33 cellular contexts compared by ENCODE assay signal in the genomic region with DNA sequence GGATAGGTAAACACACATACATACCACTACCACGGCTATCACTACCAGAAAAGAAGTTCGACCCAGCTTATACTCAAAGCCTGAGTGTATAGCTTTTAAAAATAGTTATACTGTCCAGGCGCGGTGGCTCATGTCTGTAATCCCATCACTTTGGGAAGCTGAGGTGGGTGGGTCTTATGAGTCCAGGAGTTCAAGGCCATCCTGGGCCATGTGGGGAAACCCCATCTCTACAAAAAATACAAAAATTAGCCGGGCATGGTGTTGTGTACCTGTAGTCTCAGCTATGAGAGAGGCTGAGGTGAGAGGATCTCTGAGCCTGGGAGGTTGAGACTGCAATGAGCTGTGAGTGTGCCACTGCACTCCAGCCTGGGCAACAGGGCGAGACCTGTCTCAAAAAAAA. TPM values are rescaled to one million over a fixed set of nuclear protein-coding genes. Genes with fewer than 3 reads are reported as not detected.
"Had no signal": no experiment of that assay in that cellular context is flagged by ENCODE, and none has a peak within 500 bp of the region (broad histone marks: within the 10 kb centered on the region; RNA-seq: fewer than 3 reads in every experiment).

No MANE protein-coding gene starts in this region.

- H3K9me3 ChIP-seq: stomach, suprapubic skin, testis, thoracic aorta, thyroid gland, tibial artery, tibial nerve, transverse colon, upper lobe of left lung, upper lobe of right lung, uterus, vagina had no signal

- H3K9me3 Mint-ChIP-seq: stimulated activated effector memory CD8-positive, alpha-beta T cell treated with anti-CD3 and anti-CD28 coated beads, Interleukin-12 subunit alpha, Interleukin-12 subunit beta, amount 100 ng/mL, for 72 hours; stimulated activated memory B cell treated with anti-CD40 and anti-IgM and Interleukin-4, amounts not matched to agents 10 μg/mL and 1 μg/mL and 100 μg/mL, for 72 hours; stimulated activated naive B cell treated with anti-CD40 and anti-IgM and Interleukin-4, amounts not matched to agents 10 μg/mL and 1 μg/mL and 100 μg/mL, for 72 hours; stimulated activated naive CD8-positive, alpha-beta T cell treated with anti-CD3 and anti-CD28 coated beads, Interleukin-15, amount 100 ng/mL, for 72 hours; stimulated activated naive CD8-positive, alpha-beta T cell treated with anti-CD3 and anti-CD28 coated beads, Interleukin-15, Interleukin-2, amounts not matched to agents 100 ng/mL and 50 ng/mL, for 24 hours; type B pancreatic cell had no signal

- DNase-seq: stimulated activated CD4-positive, alpha-beta T cell treated with anti-CD3 and anti-CD28 coated beads, Interleukin-2, amount 100 ng/mL, for 48 hours; stimulated activated CD4-positive, alpha-beta T cell treated with anti-CD3 and anti-CD28 coated beads, Interleukin-4, amount 100 ng/mL, for 1 hour; stimulated activated CD4-positive, alpha-beta T cell treated with anti-CD3 and anti-CD28 coated beads, Interleukin-4, amount 100 ng/mL, for 24 hours; stimulated activated CD4-positive, alpha-beta T cell treated with anti-CD3 and anti-CD28 coated beads, Interleukin-4, amount 100 ng/mL, for 4 hours; stimulated activated CD8-positive, alpha-beta memory T cell treated with anti-CD3 and anti-CD28 coated beads, Interleukin-4, amount 100 ng/mL, for 48 hours; stimulated activated naive B cell treated with anti-CD40 and anti-IgM and Interleukin-4, amounts not matched to agents 10 μg/mL and 1 μg/mL and 100 μg/mL, for 72 hours; stimulated activated naive CD4-positive, alpha-beta T cell; stimulated activated naive CD4-positive, alpha-beta T cell treated with Interleukin-2 at 50 U/mL for 16 hours; stimulated activated naive CD8-positive, alpha-beta T cell treated with anti-CD3 and anti-CD28 coated beads, Interleukin-15, amount 100 ng/mL, for 72 hours; stimulated activated naive CD8-positive, alpha-beta T cell treated with anti-CD3 and anti-CD28 coated beads, Interleukin-15, Interleukin-2, amounts not matched to agents 100 U/mL and 50 U/mL, for 24 hours; stomach; substantia nigra; testis; thyroid gland; tibial artery; transverse colon; trophoblast cell; upper lobe of left lung; upper lobe of right lung; uterus had no signal

- H3K27me3 Mint-ChIP-seq: stimulated activated memory B cell treated with anti-CD40 and anti-IgM and Interleukin-4, amounts not matched to agents 10 μg/mL and 1 μg/mL and 100 μg/mL, for 72 hours; stimulated activated naive B cell treated with anti-CD40 and anti-IgM and Interleukin-4, amounts not matched to agents 10 μg/mL and 1 μg/mL and 100 μg/mL, for 72 hours; stimulated activated naive CD8-positive, alpha-beta T cell treated with anti-CD3 and anti-CD28 coated beads, Interleukin-15, amount 100 ng/mL, for 72 hours; stimulated activated naive CD8-positive, alpha-beta T cell treated with anti-CD3 and anti-CD28 coated beads, Interleukin-15, Interleukin-2, amounts not matched to agents 100 ng/mL and 50 ng/mL, for 24 hours; type B pancreatic cell had no signal

- ATAC-seq: stimulated activated effector memory CD8-positive, alpha-beta T cell treated with anti-CD3 and anti-CD28 coated beads, Interleukin-12 subunit alpha, Interleukin-12 subunit beta, amount 100 ng/mL, for 72 hours; stimulated activated memory B cell treated with anti-CD40 and anti-IgM and Interleukin-4, amounts not matched to agents 10 μg/mL and 1 μg/mL and 100 μg/mL, for 72 hours; stimulated activated naive B cell treated with anti-CD40 and anti-IgM and Interleukin-4, amounts not matched to agents 10 μg/mL and 1 μg/mL and 100 μg/mL, for 72 hours; stimulated activated naive CD8-positive, alpha-beta T cell treated with anti-CD3 and anti-CD28 coated beads, Interleukin-15, amount 100 ng/mL, for 72 hours; stimulated activated naive CD8-positive, alpha-beta T cell treated with anti-CD3 and anti-CD28 coated beads, Interleukin-15, Interleukin-2, amounts not matched to agents 100 U/mL and 50 U/mL, for 24 hours; upper lobe of right lung had no signal

- H3K4me1 Mint-ChIP-seq: stimulated activated naive B cell treated with anti-CD40 and anti-IgM and Interleukin-4, amounts not matched to agents 10 μg/mL and 1 μg/mL and 100 μg/mL, for 72 hours had no signal

- H3K4me3 Mint-ChIP-seq: stimulated activated effector memory CD8-positive, alpha-beta T cell treated with anti-CD3 and anti-CD28 coated beads, Interleukin-12 subunit alpha, Interleukin-12 subunit beta, amount 100 ng/mL, for 72 hours; stimulated activated memory B cell treated with anti-CD40 and anti-IgM and Interleukin-4, amounts not matched to agents 10 μg/mL and 1 μg/mL and 100 μg/mL, for 72 hours; stimulated activated naive B cell treated with anti-CD40 and anti-IgM and Interleukin-4, amounts not matched to agents 10 μg/mL and 1 μg/mL and 100 μg/mL, for 72 hours; stimulated activated naive CD8-positive, alpha-beta T cell treated with anti-CD3 and anti-CD28 coated beads, Interleukin-15, amount 100 ng/mL, for 72 hours; stimulated activated naive CD8-positive, alpha-beta T cell treated with anti-CD3 and anti-CD28 coated beads, Interleukin-15, Interleukin-2, amounts not matched to agents 100 ng/mL and 50 ng/mL, for 24 hours; type B pancreatic cell had no signal

- H3K36me3 ChIP-seq: uterus had no signal

- FAIRE-seq: urothelium cell line had no signal

- H3K27ac Mint-ChIP-seq: stimulated activated effector memory CD8-positive, alpha-beta T cell treated with anti-CD3 and anti-CD28 coated beads, Interleukin-12 subunit alpha, Interleukin-12 subunit beta, amount 100 ng/mL, for 72 hours; stimulated activated memory B cell treated with anti-CD40 and anti-IgM and Interleukin-4, amounts not matched to agents 10 μg/mL and 1 μg/mL and 100 μg/mL, for 72 hours; stimulated activated naive B cell treated with anti-CD40 and anti-IgM and Interleukin-4, amounts not matched to agents 10 μg/mL and 1 μg/mL and 100 μg/mL, for 72 hours; stimulated activated naive CD8-positive, alpha-beta T cell treated with anti-CD3 and anti-CD28 coated beads, Interleukin-15, amount 100 ng/mL, for 72 hours; stimulated activated naive CD8-positive, alpha-beta T cell treated with anti-CD3 and anti-CD28 coated beads, Interleukin-15, Interleukin-2, amounts not matched to agents 100 ng/mL and 50 ng/mL, for 24 hours; type B pancreatic cell had no signal

- H3K4me1 ChIP-seq: suprapubic skin, testis, tibial artery, uterus had no signal

- H3K4me3 ChIP-seq: stomach, suprapubic skin, testis, thoracic aorta, thyroid gland, tibial artery, tibial nerve, transverse colon, upper lobe of left lung, upper lobe of right lung, uterus, vagina had no signal

- H3K27ac ChIP-seq: stomach, suprapubic skin, testis, thoracic aorta, thyroid gland, tibial artery, tibial nerve, transverse colon, upper lobe of left lung, upper lobe of right lung, uterus, vagina had no signal

- H3K27me3 ChIP-seq: stomach, suprapubic skin, testis, thyroid gland, tibial artery, tibial nerve, transverse colon, upper lobe of left lung, upper lobe of right lung, uterus, vagina had no signal

RNA-seq across cellular contexts. Expression of gene NKX2-4, which starts 32.9 kb away (rescaled TPM):
- total RNA-seq: stomach, subcutaneous adipose tissue, suprapubic skin, temporal lobe, thoracic aorta, tibial nerve, transverse colon, upper lobe of left lung, upper lobe of right lung, ureter, urinary bladder, uterus, vagina had no signal
- polyA plus RNA-seq: stomach, urinary bladder had no signal
